Comparison of ENCODE assay signal across 8 cellular contexts in genomic region chr17:18388728-18389127, GRCh38. TPM values are rescaled to one million over a fixed set of nuclear protein-coding genes. Genes with fewer than 3 reads are reported as not detected.
"Had no signal": no experiment of that assay in that cellular context is flagged by ENCODE, and none has a peak within 500 bp of the region (broad histone marks: within the 10 kb centered on the region; RNA-seq: fewer than 3 reads in every experiment).

No MANE protein-coding gene starts in this region.

RNA-seq across cellular contexts. Expression of gene EVPLL, which starts 11.2 kb away (rescaled TPM):
- total RNA-seq: esophagus muscularis mucosa, fibroblast of villous mesenchyme, gastrocnemius medialis, heart right ventricle, neural crest cell, osteocyte, pulmonary artery endothelial cell, tibial nerve had no signal
